ENCODE assay signal across 25 cellular contexts in the genomic region with DNA sequence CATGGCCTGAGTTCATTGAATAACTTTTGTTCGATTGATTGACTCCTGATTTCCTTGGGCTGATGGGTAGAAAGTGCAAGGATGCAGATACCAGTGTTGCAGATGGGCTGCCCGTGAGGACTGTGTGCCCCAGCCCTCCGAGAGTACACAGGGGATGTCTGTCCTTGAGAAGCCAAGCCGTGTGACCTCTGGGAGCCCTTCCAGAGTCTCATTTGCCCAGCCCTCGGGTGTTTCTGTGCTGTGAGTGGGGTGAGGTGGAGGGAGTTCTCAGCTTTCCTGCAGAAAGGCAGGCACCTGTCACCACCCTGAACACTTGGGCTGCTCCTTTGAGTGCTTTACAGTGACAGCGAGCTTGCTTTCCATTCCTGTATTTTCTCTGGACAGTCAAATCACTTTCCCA.
"Had no signal": no experiment of that assay in that cellular context is flagged by ENCODE, and none has a peak within 500 bp of the region (broad histone marks: within the 10 kb centered on the region; RNA-seq: fewer than 3 reads in every experiment).

No MANE protein-coding gene starts in this region.

- H3K4me1 ChIP-seq: foreskin keratinocyte, pancreas, right lobe of liver, suprapubic skin had no signal

- H3K36me3 ChIP-seq: esophagus muscularis mucosa, gastroesophageal sphincter, heart right ventricle, neutrophil, pancreas, right lobe of liver, suprapubic skin had no signal

- H3K9me3 ChIP-seq: esophagus muscularis mucosa, gastroesophageal sphincter, heart right ventricle, mucosa of descending colon, neutrophil, pancreas, right lobe of liver, suprapubic skin had no signal

- DNase-seq: dorsolateral prefrontal cortex; effector CD8-positive, alpha-beta T cell; foreskin keratinocyte; hippocampal formation; kidney glomerular epithelial cell; mesenchymal stem cell; mucosa of descending colon; naive B cell; pancreas; retina; right lobe of liver; small intestine; stimulated activated CD4-positive, alpha-beta T cell treated with anti-CD3 and anti-CD28 coated beads, Interleukin-15, amount 100 ng/mL, for 24 hours; stimulated activated CD4-positive, alpha-beta T cell treated with anti-CD3 and anti-CD28 coated beads, Interleukin-2, amount 100 ng/mL, for 48 hours; stimulated activated naive B cell treated with anti-CD40 and anti-IgM and Interleukin-4, amounts not matched to agents 10 μg/mL and 1 μg/mL and 100 μg/mL, for 72 hours; trophoblast cell had no signal

- FAIRE-seq: colon, endothelial cell of umbilical vein, islet of Langerhans, pancreas, small intestine had no signal

- ATAC-seq: foreskin keratinocyte; gastroesophageal sphincter; mucosa of descending colon; natural killer cell treated with Interleukin-12 subunit alpha and Interleukin-12 subunit beta and Interleukin-15 and Interleukin-18, amount 100 ng/mL, for 72 hours; pancreas; right lobe of liver; stimulated activated naive B cell treated with anti-CD40 and anti-IgM and Interleukin-4, amounts not matched to agents 10 μg/mL and 1 μg/mL and 100 μg/mL, for 72 hours had no signal

- H3K27me3 ChIP-seq: esophagus muscularis mucosa, gastroesophageal sphincter, pancreas, right lobe of liver had no signal

- H3K4me3 ChIP-seq: dorsolateral prefrontal cortex, esophagus muscularis mucosa, gastroesophageal sphincter, heart right ventricle, mucosa of descending colon, pancreas, right lobe of liver, suprapubic skin had no signal

- H3K27ac ChIP-seq: dorsolateral prefrontal cortex, esophagus muscularis mucosa, foreskin keratinocyte, gastroesophageal sphincter, heart right ventricle, neutrophil, pancreas, right lobe of liver, suprapubic skin had no signal
